1 cellular context compared by ENCODE assay signal in the genomic region with DNA sequence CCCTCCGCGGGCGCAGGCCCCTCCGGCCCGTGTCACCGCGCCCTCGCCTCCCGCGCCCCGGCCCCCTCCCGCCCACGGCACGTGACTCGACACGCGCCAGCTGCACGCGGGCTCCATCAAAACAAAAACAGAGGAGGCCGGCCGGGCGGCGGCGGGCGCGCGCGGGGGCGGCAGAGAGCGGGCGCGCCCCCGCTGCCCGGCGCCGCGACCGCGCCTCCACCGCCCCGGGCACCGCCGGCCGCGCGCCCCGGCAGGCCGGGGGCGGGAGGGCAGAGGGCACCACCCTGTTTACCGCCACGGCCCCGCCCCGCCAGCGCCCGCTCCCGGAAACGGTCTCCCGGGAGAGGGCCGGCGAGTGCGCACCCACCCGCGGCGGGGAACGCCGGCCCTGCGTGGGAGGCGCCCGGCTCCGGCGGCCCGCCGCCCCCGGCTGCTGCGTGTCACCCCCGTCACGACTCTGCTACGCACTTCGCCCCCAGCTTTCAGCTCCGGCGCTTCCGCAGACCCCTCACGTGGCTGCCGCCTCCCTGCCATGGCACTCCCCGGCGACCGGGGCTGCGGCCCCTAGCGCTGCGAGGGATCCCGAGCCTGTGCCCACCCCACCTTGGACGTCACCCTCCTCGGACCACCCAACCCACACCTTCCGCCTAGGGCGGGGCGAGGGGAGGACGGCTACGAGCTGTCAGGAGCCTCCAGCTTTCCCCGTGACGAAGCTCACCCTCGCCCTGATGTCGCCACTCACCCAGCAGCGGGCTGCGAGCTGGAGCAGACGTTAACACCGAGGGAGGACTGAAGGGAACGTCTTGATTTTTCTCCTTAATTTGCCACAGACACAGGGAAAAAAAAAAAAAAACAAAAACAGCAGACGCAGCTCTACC.
TF ChIP-seq lines count a peak whose summit lies in the region.

No MANE protein-coding gene starts in this region.

TF ChIP-seq in IMR-90, 13 proteins besides CTCF, POLR2A, EP300 and RAD21 (continued from another document):
- TF ChIP-seq RCOR1 (IDR thresholded peaks at IDR 0.05; ENCODE audit: insufficient replicate concordance, low read length) (no peak), BHLHE40 (IDR thresholded peaks at IDR 0.05; ENCODE audit: low read depth, low read length) (peak; percentile 88), SMC3 (IDR thresholded peaks at IDR 0.05; ENCODE audit: low read depth, low read length) (no peak), NFE2L2 (IDR thresholded peaks at IDR 0.05; ENCODE audit: low read depth, low read length) (no peak), CHD1 (IDR thresholded peaks at IDR 0.05; ENCODE audit: low read depth, low read length) (peak; percentile 96), MXI1 (IDR thresholded peaks at IDR 0.05; ENCODE audit: borderline replicate concordance, low read depth, low read length) (peak; percentile 60), MAZ (IDR thresholded peaks at IDR 0.05; ENCODE audit: borderline replicate concordance, low read depth, low read length) (peak; percentile 79; the same call in 1 of the 2 replicates), CEBPB (IDR thresholded peaks at IDR 0.05; ENCODE audit: low read depth, low read length) (peak; percentile 71), MAFK (IDR thresholded peaks at IDR 0.05; ENCODE audit: low read depth, low read length) (no peak)
- TF ChIP-seq, protein P1, sequence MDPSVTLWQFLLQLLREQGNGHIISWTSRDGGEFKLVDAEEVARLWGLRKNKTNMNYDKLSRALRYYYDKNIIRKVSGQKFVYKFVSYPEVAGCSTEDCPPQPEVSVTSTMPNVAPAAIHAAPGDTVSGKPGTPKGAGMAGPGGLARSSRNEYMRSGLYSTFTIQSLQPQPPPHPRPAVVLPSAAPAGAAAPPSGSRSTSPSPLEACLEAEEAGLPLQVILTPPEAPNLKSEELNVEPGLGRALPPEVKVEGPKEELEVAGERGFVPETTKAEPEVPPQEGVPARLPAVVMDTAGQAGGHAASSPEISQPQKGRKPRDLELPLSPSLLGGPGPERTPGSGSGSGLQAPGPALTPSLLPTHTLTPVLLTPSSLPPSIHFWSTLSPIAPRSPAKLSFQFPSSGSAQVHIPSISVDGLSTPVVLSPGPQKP (IDR thresholded peaks at IDR 0.05; ENCODE audit: borderline replicate concordance, low read depth, low read length): no peak
